ENCODE assay signal across 9 cellular contexts in the genomic region with DNA sequence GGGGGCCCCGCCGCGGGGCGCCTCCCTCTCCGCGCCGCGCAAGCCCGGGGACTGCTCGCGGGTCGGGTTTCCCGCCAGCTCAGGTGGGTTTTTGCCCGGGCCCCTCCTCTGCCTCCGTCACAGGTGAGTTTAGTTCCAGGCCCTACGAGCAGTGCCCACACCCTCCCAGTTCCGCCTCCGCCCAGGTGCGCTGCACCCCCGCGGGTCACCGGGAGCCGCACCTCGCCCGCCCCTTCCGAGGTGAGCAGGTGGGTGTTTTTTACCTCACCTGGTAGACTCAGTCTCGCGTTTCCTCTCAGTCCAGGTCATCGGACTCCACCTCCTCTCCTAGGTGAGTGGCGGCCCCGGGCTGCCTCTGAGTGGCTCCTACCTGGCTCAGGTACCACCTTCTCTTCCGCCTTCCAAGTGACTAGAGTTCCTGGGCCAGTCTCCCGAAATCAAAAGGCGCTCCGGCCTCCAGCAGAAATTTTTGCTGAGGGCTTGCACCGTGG. TPM values are rescaled to one million over a fixed set of nuclear protein-coding genes. Genes with fewer than 3 reads are reported as not detected.
DNase-seq lines count a peak whose midpoint lies in the region; ATAC-seq, FAIRE-seq and TF ChIP-seq lines count a peak whose summit lies in the region.
"Had no signal": no experiment of that assay in that cellular context is flagged by ENCODE, and none has a peak within 500 bp of the region (broad histone marks: within the 10 kb centered on the region; RNA-seq: fewer than 3 reads in every experiment).

A gene with protein sequence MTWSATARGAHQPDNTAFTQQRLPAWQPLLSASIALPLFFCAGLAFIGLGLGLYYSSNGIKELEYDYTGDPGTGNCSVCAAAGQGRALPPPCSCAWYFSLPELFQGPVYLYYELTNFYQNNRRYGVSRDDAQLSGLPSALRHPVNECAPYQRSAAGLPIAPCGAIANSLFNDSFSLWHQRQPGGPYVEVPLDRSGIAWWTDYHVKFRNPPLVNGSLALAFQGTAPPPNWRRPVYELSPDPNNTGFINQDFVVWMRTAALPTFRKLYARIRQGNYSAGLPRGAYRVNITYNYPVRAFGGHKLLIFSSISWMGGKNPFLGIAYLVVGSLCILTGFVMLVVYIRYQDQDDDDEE (minus strand): TSS at position 153 of the 491 bp plus-strand sequence. CDS start 191 bp downstream, outside the sequence.

- H3K4me1 ChIP-seq in iPS-15b (ENCODE audit: control insufficient read depth, insufficient read depth, low read length) (peaks cover 3% of the 10 kb centered on the region), small intestine (ENCODE audit: control insufficient read depth in 2 of 2, insufficient read depth in 1 of 2, low read depth in 1 of 2, low read length in 1 of 2) (peaks cover 0 to 4% of the 10 kb centered on the region in 2 donors)

- peak; percentile 94 for DNase-seq in Calu3
- DNase-seq in NCI-H2029 (lab: John Stamatoyannopoulos, UW): peak; percentile 100
- DNase-seq in activated gamma-delta T cell treated with anti-CD3 and anti-CD28 coated beads, Interleukin-2, amount 50 U/mL, for 16 hours (ENCODE audit: low read depth): peak; percentile 0
- peak; percentile 98 for DNase-seq in small intestine
- no peak for DNase-seq in SHP77 treated with DMSO at 0.1 percent for 48 hours (lab: John Stamatoyannopoulos, UW)
- no peak for DNase-seq in erythroblast (lab: John Stamatoyannopoulos, UW)

- ATAC-seq in HG02884 (IDR thresholded peaks at IDR 0.05; ENCODE audit: unreplicated experiment): no peak

- peaks cover 32% of the 10 kb centered on the region for H3K4me1 Mint-ChIP-seq in Calu3 (ENCODE audit: low read depth, unreplicated experiment)

- intact Hi-C loops in Calu3 (cut with micrococcal nuclease; ENCODE audit: unreplicated experiment): no loop called here

- no peaks in the 10 kb centered on the region for H3K9me3 Mint-ChIP-seq in Calu3 (ENCODE audit: low read depth, unreplicated experiment)

- H3K4me3 Mint-ChIP-seq in Calu3 (ENCODE audit: low read depth, unreplicated experiment): peak within 1 kb of the TSS; percentile 100

- CTCF ChIA-PET in Calu3 (lab: Charles Lee): interaction anchor here (0.6 to 1.3 kb wide), 4 partner anchors 9 to 1032 kb away, joined by 3 to 4 read pairs (median 3); a partner anchor contains a TSS

- TF ChIP-seq CTCF in Calu3 (IDR thresholded peaks at IDR 0.05; ENCODE audit: unreplicated experiment): no peak

- H3K27me3 ChIP-seq in iPS-15b (ENCODE audit: control insufficient read depth, insufficient read depth, low read length) (peaks cover 22% of the 10 kb centered on the region), small intestine (ENCODE audit: control insufficient read depth in 2 of 2, insufficient read depth in 2 of 2, low read length in 2 of 2) (no peaks in the 10 kb centered on the region)

- WGBS in small intestine, 3 donors: 3 to 9% (median 8%) methylated on average over 27 to 36 of the region's 36 CpGs

- peak within 1 kb of the TSS; percentile 95 to 99 for H3K27ac ChIP-seq in small intestine (ENCODE audit: low read depth in 1 of 2, low read length in 1 of 2)

- H3K4me3 ChIP-seq in iPS-15b (ENCODE audit: low read depth, low read length): peak within 1 kb of the TSS; percentile 73
- H3K4me3 ChIP-seq in small intestine (ENCODE audit: low read depth in 1 of 2, low read length in 2 of 2): peak within 1 kb of the TSS; percentile 20 to 65

- no peaks in the 10 kb centered on the region for H3K27me3 Mint-ChIP-seq in Calu3 (ENCODE audit: unreplicated experiment)

- no peaks in the 10 kb centered on the region for H3K36me3 ChIP-seq in iPS-15b (ENCODE audit: control insufficient read depth, insufficient read depth, low read length)
- no peaks in the 10 kb centered on the region for H3K36me3 ChIP-seq in small intestine (ENCODE audit: control insufficient read depth in 2 of 2, insufficient read depth in 2 of 2, low read length in 2 of 2)

- peak within 1 kb of the TSS; percentile 55 for H3K27ac Mint-ChIP-seq in Calu3 (ENCODE audit: unreplicated experiment)

- H3K9ac ChIP-seq in iPS-15b (ENCODE audit: low read depth, low read length): peak within 1 kb of the TSS; percentile 47

- H3K36me3 Mint-ChIP-seq in Calu3 (ENCODE audit: insufficient read depth, unreplicated experiment): peaks cover 32% of the 10 kb centered on the region

- FAIRE-seq in small intestine (lab: Jason Lieb, UNC): no peak
- FAIRE-seq: endometrium had no signal

- no TSS peak for BruUV-seq in Calu3 (replicated peaks; lab: Mats Ljungman, UMichigan)

- H3K9me3 ChIP-seq in iPS-15b (ENCODE audit: control insufficient read depth, insufficient read depth, low read length) (no peaks in the 10 kb centered on the region), small intestine (ENCODE audit: control insufficient read depth, low read depth) (no peaks in the 10 kb centered on the region)

- TF ChIP-seq POLR2A in erythroblast (IDR thresholded peaks at IDR 0.05; ENCODE audit: low read length): no peak

RNA-seq across cellular contexts. Expression of the gene that starts here (rescaled TPM):
- total RNA-seq in Calu3 (2022): 55.5 and 79.2 TPM in 2 replicates
- polyA plus RNA-seq in small intestine: 10 to 100 TPM; 21.6 to 33.6 (median 27.5) TPM

Comparison
In these comparisons a context has a peak if more than half of its experiments do, and no peak if none do; other contexts are left out.
1. DNase-seq: peak in Calu3 (single experiment), NCI-H2029 (single experiment), activated gamma-delta T cell treated with anti-CD3 and anti-CD28 coated beads, Interleukin-2, amount 50 U/mL, for 16 hours (single experiment) and small intestine (single experiment); none in SHP77 treated with DMSO at 0.1 percent for 48 hours (single experiment) and erythroblast (0 of 2).